Comparison of ENCODE assay signal across 12 cellular contexts in genomic region chr9:89755835-89756234, GRCh38.
DNase-seq lines count a peak whose midpoint lies in the region; ATAC-seq and TF ChIP-seq lines count a peak whose summit lies in the region.
"Had no signal": no experiment of that assay in that cellular context is flagged by ENCODE, and none has a peak within 500 bp of the region (broad histone marks: within the 10 kb centered on the region; RNA-seq: fewer than 3 reads in every experiment).

No MANE protein-coding gene starts in this region.

- TF ChIP-seq CTCF in A673 (conservative IDR thresholded peaks at IDR 0.05; ENCODE audit: low read depth, low read length), result no peak
- TF ChIP-seq CTCF in LNCaP clone FGC (IDR thresholded peaks at IDR 0.05; ENCODE audit: control insufficient read depth, extremely low read depth, insufficient read depth), result no peak
- no peak for TF ChIP-seq CTCF in RWPE2 (IDR thresholded peaks at IDR 0.05; ENCODE audit: poor library complexity, severe bottlenecking)
- no peak for TF ChIP-seq CTCF in testis (IDR thresholded peaks at IDR 0.05)
- no peak for TF ChIP-seq CTCF in osteocyte (IDR thresholded peaks at IDR 0.05)

- TF ChIP-seq POLR2A in testis (IDR thresholded peaks at IDR 0.05), result no peak

- H3K9me3 ChIP-seq in A673 (ENCODE audit: low read depth, low read length, poor library complexity, severe bottlenecking) (no peaks in the 10 kb centered on the region), RWPE2 (ENCODE audit: severe bottlenecking) (no peaks in the 10 kb centered on the region), right cardiac atrium (ENCODE audit: control insufficient read depth, low read length) (no peaks in the 10 kb centered on the region), testis (no peaks in the 10 kb centered on the region)

- POLR2A ChIA-PET in A673 (lab: Charles Lee; ENCODE audit: low non-redundant PET), result no interaction called here

- no peaks in the 10 kb centered on the region for H3K4me1 Mint-ChIP-seq in activated T-cell treated with anti-CD3 and anti-CD28 coated beads, Interleukin-2, amount 50 U/mL, for 24 hours (ENCODE audit: low read depth)
- H3K4me1 Mint-ChIP-seq in osteocyte (ENCODE audit: unreplicated experiment), result no peaks in the 10 kb centered on the region

- H3K36me3 ChIP-seq in A673 (ENCODE audit: insufficient read depth, low read length, poor library complexity, severe bottlenecking) (no peaks in the 10 kb centered on the region), RWPE2 (ENCODE audit: low read depth) (no peaks in the 10 kb centered on the region), testis (ENCODE audit: low read depth, missing control alignments) (no peaks in the 10 kb centered on the region)

- intact Hi-C loops in A673 (cut with micrococcal nuclease; ENCODE audit: unreplicated experiment), result no loop called here
- intact Hi-C loops in right cardiac atrium (cut with DNase I), result loop anchor here in 2 of 4 donors (5.0 to 10.0 kb wide), 2 partner anchors 151 to 171 kb away; partner anchors contain the start of gene GADD45G (in 1 of the 2)
- intact Hi-C loops in testis (cut with DNase I; ENCODE audit: low total_unique reads), result no loop called here

- H3K27me3 Mint-ChIP-seq in activated T-cell treated with anti-CD3 and anti-CD28 coated beads, Interleukin-2, amount 50 U/mL, for 24 hours, result no peaks in the 10 kb centered on the region
- peaks cover 2% of the 10 kb centered on the region for H3K27me3 Mint-ChIP-seq in osteocyte (ENCODE audit: unreplicated experiment)
- H3K27me3 Mint-ChIP-seq: stimulated activated naive CD8-positive, alpha-beta T cell treated with anti-CD3 and anti-CD28 coated beads, Interleukin-15, Interleukin-2, amounts not matched to agents 100 ng/mL and 50 ng/mL, for 24 hours had no signal

- no peak overlapping the region for H3K4me3 Mint-ChIP-seq in activated T-cell treated with anti-CD3 and anti-CD28 coated beads, Interleukin-2, amount 50 U/mL, for 24 hours
- no peak overlapping the region for H3K4me3 Mint-ChIP-seq in osteocyte (ENCODE audit: unreplicated experiment)
- H3K4me3 Mint-ChIP-seq: stimulated activated naive CD8-positive, alpha-beta T cell treated with anti-CD3 and anti-CD28 coated beads, Interleukin-15, Interleukin-2, amounts not matched to agents 100 ng/mL and 50 ng/mL, for 24 hours had no signal

- no peaks in the 10 kb centered on the region for H3K27me3 ChIP-seq in A673 (replicated peaks; ENCODE audit: insufficient read depth, low read depth, low read length, poor library complexity)
- H3K27me3 ChIP-seq in RWPE2 (ENCODE audit: insufficient read depth, poor library complexity, severe bottlenecking), result no peaks in the 10 kb centered on the region
- H3K27me3 ChIP-seq in right cardiac atrium (ENCODE audit: control insufficient read depth, insufficient read depth), result no peaks in the 10 kb centered on the region
- H3K27me3 ChIP-seq in testis, result no peaks in the 10 kb centered on the region

- no TSS peak for BruUV-seq in A673 (replicated peaks; lab: Mats Ljungman, UMichigan)

- WGBS in right cardiac atrium, result 48% methylated on average over 9 of the region's 9 CpGs
- 73 to 76% methylated on average over 9 of the region's 9 CpGs for WGBS in testis, 2 donors

- H3K36me3 Mint-ChIP-seq in activated T-cell treated with anti-CD3 and anti-CD28 coated beads, Interleukin-2, amount 50 U/mL, for 24 hours (ENCODE audit: low read depth), result no peaks in the 10 kb centered on the region
- no peaks in the 10 kb centered on the region for H3K36me3 Mint-ChIP-seq in osteocyte (ENCODE audit: unreplicated experiment)

- H3K9me3 Mint-ChIP-seq in activated T-cell treated with anti-CD3 and anti-CD28 coated beads, Interleukin-2, amount 50 U/mL, for 24 hours, result no peaks in the 10 kb centered on the region
- H3K9me3 Mint-ChIP-seq in osteocyte (ENCODE audit: unreplicated experiment), result peaks cover 2% of the 10 kb centered on the region
- H3K9me3 Mint-ChIP-seq: stimulated activated naive CD8-positive, alpha-beta T cell treated with anti-CD3 and anti-CD28 coated beads, Interleukin-15, Interleukin-2, amounts not matched to agents 100 ng/mL and 50 ng/mL, for 24 hours had no signal

- peak; percentile 90 for ATAC-seq in RWPE2 (ENCODE audit: low read depth)
- peak; percentile 48 to 63 for ATAC-seq in right cardiac atrium

- H3K27ac ChIP-seq in A673 (ENCODE audit: low read depth, low read length, poor library complexity, severe bottlenecking) (no peak overlapping the region), RWPE2 (ENCODE audit: poor library complexity, severe bottlenecking) (no peak overlapping the region), right cardiac atrium (ENCODE audit: low read length) (no peak overlapping the region), testis (no peak overlapping the region)
- H3K27ac ChIP-seq: dorsolateral prefrontal cortex had no signal

- CTCF ChIA-PET in A673 (lab: Charles Lee), result no interaction called here

- DNase-seq in A673 (ENCODE audit: low spot score) (peak; percentile 10), LNCaP clone FGC (ENCODE audit: low read depth) (peak; percentile 77), RWPE2 (ENCODE audit: low spot score) (no peak), right cardiac atrium (peak in 1 of 3 donors; percentile 59), retina (no peak), testis (no peak), osteocyte (ENCODE audit: extremely low spot score, unreplicated experiment) (no peak)
- DNase-seq in activated T-cell treated with anti-CD3 and anti-CD28 coated beads, Interleukin-2, amount 50 U/mL, for 24 hours, result no peak
- DNase-seq: dorsolateral prefrontal cortex, head of caudate nucleus, mesendoderm had no signal

- H3K4me3 ChIP-seq in A673 (ENCODE audit: low read depth, low read length, poor library complexity, severe bottlenecking) (no peak overlapping the region), LNCaP clone FGC (ENCODE audit: low read depth, low read length) (no peak overlapping the region), RWPE2 (ENCODE audit: severe bottlenecking) (no peak overlapping the region), right cardiac atrium (ENCODE audit: low read length) (no peak overlapping the region), testis (no peak overlapping the region)
- H3K4me3 ChIP-seq: dorsolateral prefrontal cortex had no signal

- no peaks in the 10 kb centered on the region for H3K4me1 ChIP-seq in A673 (ENCODE audit: insufficient read depth, low read length, poor library complexity, severe bottlenecking)
- no peaks in the 10 kb centered on the region for H3K4me1 ChIP-seq in RWPE2 (ENCODE audit: insufficient read depth, poor library complexity, severe bottlenecking)
- H3K4me1 ChIP-seq in right cardiac atrium (ENCODE audit: control insufficient read depth, insufficient read depth, low read length), result no peaks in the 10 kb centered on the region
- H3K4me1 ChIP-seq in testis, result peaks cover 25% of the 10 kb centered on the region

- H3K27ac Mint-ChIP-seq in activated T-cell treated with anti-CD3 and anti-CD28 coated beads, Interleukin-2, amount 50 U/mL, for 24 hours, result no peak overlapping the region
- H3K27ac Mint-ChIP-seq in osteocyte (ENCODE audit: unreplicated experiment), result no peak overlapping the region
- H3K27ac Mint-ChIP-seq: stimulated activated naive CD8-positive, alpha-beta T cell treated with anti-CD3 and anti-CD28 coated beads, Interleukin-15, Interleukin-2, amounts not matched to agents 100 ng/mL and 50 ng/mL, for 24 hours had no signal

Comparison
In these comparisons a context has a peak if more than half of its experiments do, and no peak if none do; other contexts are left out.
1. DNase-seq: peak in A673 (single experiment) and LNCaP clone FGC (single experiment); none in RWPE2 (single experiment), retina (single experiment), testis (single experiment), activated T-cell treated with anti-CD3 and anti-CD28 coated beads, Interleukin-2, amount 50 U/mL, for 24 hours (single experiment) and osteocyte (single experiment).